In genomic region chr13:75537401-75538365, GRCh38 we compare ENCODE assay signal across 8 cellular contexts. TPM values are rescaled to one million over a fixed set of nuclear protein-coding genes. Genes with fewer than 3 reads are reported as not detected.
DNase-seq lines count a peak whose midpoint lies in the region; ATAC-seq and TF ChIP-seq lines count a peak whose summit lies in the region.

COMMD6 (minus strand) TSS chr13:75537841; CDS start chr13:75537805, 36 bp downstream.

- H3K9ac ChIP-seq in BLaER1 treated with 17β-estradiol and CSF1 and Interleukin-3, amounts not matched to agents 10 nM and 100 nM, result peak within 1 kb of the TSS; percentile 77 to 87 (median 85)

- DNase-seq in NCI-H510A treated with DMSO at 0.1 percent for 48 hours (lab: John Stamatoyannopoulos, UW), result peak; percentile 51
- DNase-seq in activated CD4-positive, alpha-beta T cell treated with anti-CD3 and anti-CD28 coated beads for 48 hours, result peak; percentile 77
- DNase-seq in cortex of kidney (lab: John Stamatoyannopoulos, UW), result peak; percentile 37
- peak; percentile 82 to 83 for DNase-seq in left colon
- DNase-seq in stimulated activated CD4-positive, alpha-beta T cell treated with anti-CD3 and anti-CD28 coated beads, Interleukin-2, amount 100 ng/mL, for 24 hours, result peak; percentile 73

- H3K9me3 ChIP-seq in BLaER1 treated with 17β-estradiol and CSF1 and Interleukin-3, amounts not matched to agents 10 nM and 100 nM (replicated peaks in 1 of 11), result peaks cover 0 to 8% (median 0%) of the 10 kb centered on the region in 11 experiments; a peak in 1 of 22 replicates

- intact Hi-C loops in left colon (cut with DNase I, micrococcal nuclease), result no loop called here

- peak within 1 kb of the TSS; percentile 78 to 94 (median 89) for H3K4me2 ChIP-seq in BLaER1 treated with 17β-estradiol and CSF1 and Interleukin-3, amounts not matched to agents 10 nM and 100 nM

- 0 out of 22 replicates have a peak, but pooled peaks cover 0 to 7% (median 0%) of the 10 kb centered on the region in 11 experiments for H4K20me1 ChIP-seq in BLaER1 treated with 17β-estradiol and CSF1 and Interleukin-3, amounts not matched to agents 10 nM and 100 nM

- H3K27ac ChIP-seq in BLaER1 treated with 17β-estradiol and CSF1 and Interleukin-3, amounts not matched to agents 10 nM and 100 nM, result peak within 1 kb of the TSS; percentile 84 to 94 (median 89)

- H3K36me3 ChIP-seq in BLaER1 treated with 17β-estradiol and CSF1 and Interleukin-3, amounts not matched to agents 10 nM and 100 nM, result peaks cover 25 to 38% (median 34%) of the 10 kb centered on the region in 11 experiments

- peak within 1 kb of the TSS; percentile 75 to 97 (median 80) for H3K4me3 ChIP-seq in BLaER1 treated with 17β-estradiol and CSF1 and Interleukin-3, amounts not matched to agents 10 nM and 100 nM

- peaks cover 33 to 72% (median 47%) of the 10 kb centered on the region in 10 experiments for H3K4me1 ChIP-seq in BLaER1 treated with 17β-estradiol and CSF1 and Interleukin-3, amounts not matched to agents 10 nM and 100 nM

- TF ChIP-seq POLR2A in GM19193 (IDR thresholded peaks at IDR 0.05; ENCODE audit: extremely low read depth, insufficient read depth, insufficient read length), result peak; percentile 96

- ATAC-seq in HG03432 (IDR thresholded peaks at IDR 0.05; ENCODE audit: unreplicated experiment) (peak; percentile 97), left colon (peak; percentile 96)

- no peaks in the 10 kb centered on the region for H3K27me3 ChIP-seq in BLaER1 treated with 17β-estradiol and CSF1 and Interleukin-3, amounts not matched to agents 10 nM and 100 nM

RNA-seq across cellular contexts. Expression of gene COMMD6, which starts in this region (rescaled TPM):
- total RNA-seq in left colon, result 100 to 1,000 TPM; 121 to 152 TPM

Comparison
In these comparisons a context has a peak if more than half of its experiments do, and no peak if none do; other contexts are left out.
1. Peak in every context shown above with its lines: DNase-seq, ATAC-seq, H3K4me3 ChIP-seq and H3K27ac ChIP-seq.